In genomic region chr16:51237207-51237606, GRCh38 we compare ENCODE assay signal across 1 cellular context.
TF ChIP-seq lines count a peak whose summit lies in the region.

No MANE protein-coding gene starts in this region.

TF ChIP-seq in GM23338, 12 proteins besides CTCF, POLR2A, EP300 and RAD21 (continued from another document):
- TF ChIP-seq ZNF462 (CRISPR knock-in tag; IDR thresholded peaks at IDR 0.05) (no peak), ETS1 (IDR thresholded peaks at IDR 0.05) (no peak), NANOG (IDR thresholded peaks at IDR 0.05; ENCODE audit: borderline replicate concordance) (no peak), JUNB (IDR thresholded peaks at IDR 0.05; ENCODE audit: unreplicated experiment) (no peak), EZH2phosphoT487 (IDR thresholded peaks at IDR 0.05; ENCODE audit: unreplicated experiment) (no peak), POLR2AphosphoS5 (IDR thresholded peaks at IDR 0.05; ENCODE audit: low read depth) (no peak)
